1 cellular context compared by ENCODE assay signal in genomic region chr16:67013823-67014640, GRCh38.
TF ChIP-seq lines count a peak whose summit lies in the region.

No MANE protein-coding gene starts in this region.

TF ChIP-seq in K562, 482 proteins besides CTCF, POLR2A, EP300 and RAD21 (continued from another document and continues in another):
- TF ChIP-seq CTCFL (IDR thresholded peaks at IDR 0.05; ENCODE audit: borderline replicate concordance, insufficient read depth, low read depth, low read length, poor library complexity, severe bottlenecking) (no peak), RBBP5 (IDR thresholded peaks at IDR 0.05; ENCODE audit: borderline replicate concordance, insufficient read depth, low read length, poor library complexity, severe bottlenecking) (peak; percentile 67), CTBP1 (IDR thresholded peaks at IDR 0.05; ENCODE audit: borderline replicate concordance) (peak; percentile 77; the same call in 1 of the 2 replicates), PHTF2 (CRISPR knock-in tag; IDR thresholded peaks at IDR 0.05) (no peak), POLR3G (IDR thresholded peaks at IDR 0.05; ENCODE audit: extremely low read depth, insufficient read length, insufficient replicate concordance) (no peak), NCOA1 (IDR thresholded peaks at IDR 0.05; ENCODE audit: low read depth) (no peak), ZSCAN29 (IDR thresholded peaks at IDR 0.05) (no peak), SOX6 (IDR thresholded peaks at IDR 0.05) (peak; percentile 52; the same call in 1 of the 2 replicates), C11orf30 (IDR thresholded peaks at IDR 0.05; ENCODE audit: low read depth) (no peak), E2F1 (CRISPR knock-in tag; IDR thresholded peaks at IDR 0.05) (peak; percentile 66; the same call in 1 of the 2 replicates), UBTF (IDR thresholded peaks at IDR 0.05; ENCODE audit: borderline replicate concordance in 1 of 2, low read depth in 2 of 2, low read length in 2 of 2) (peak; percentile 85 to 96), IRF1 (CRISPR knock-in tag; IDR thresholded peaks at IDR 0.05; ENCODE audit: borderline replicate concordance) (no peak), GMEB1 (CRISPR knock-in tag; IDR thresholded peaks at IDR 0.05) (no peak), NFIC (IDR thresholded peaks at IDR 0.05) (peak; percentile 74), ZNF668 (CRISPR knock-in tag; IDR thresholded peaks at IDR 0.05) (no peak), ELK1 (CRISPR knock-in tag; IDR thresholded peaks at IDR 0.05) (no peak), NCOA6 (IDR thresholded peaks at IDR 0.05) (peak; percentile 77), SMAD4 (CRISPR knock-in tag; conservative IDR thresholded peaks at IDR 0.05) (peak; percentile 89), HNRNPL (IDR thresholded peaks at IDR 0.05; ENCODE audit: low read depth, low read length) (peak; percentile 59; the same call in 1 of the 2 replicates), E2F6 (IDR thresholded peaks at IDR 0.05; ENCODE audit: borderline replicate concordance in 1 of 2, extremely low read depth in 1 of 2, insufficient read depth in 1 of 2, insufficient read length in 1 of 2, low read depth in 1 of 2, low read length in 1 of 2, poor library complexity in 1 of 2, severe bottlenecking in 1 of 2) (peak; percentile 21 to 89), WHSC1 (IDR thresholded peaks at IDR 0.05; ENCODE audit: low read length) (no peak), NONO (IDR thresholded peaks at IDR 0.05; ENCODE audit: low read depth in 2 of 2, low read length in 1 of 2) (peak; percentile 54 to 68; a peak in 2 of 4 replicates), MTA3 (IDR thresholded peaks at IDR 0.05; ENCODE audit: borderline replicate concordance) (peak; percentile 64; the same call in 1 of the 2 replicates), HSF4 (CRISPR knock-in tag; IDR thresholded peaks at IDR 0.05; ENCODE audit: borderline replicate concordance) (no peak), ZFPM2 (CRISPR knock-in tag; IDR thresholded peaks at IDR 0.05) (no peak), HDAC1 (IDR thresholded peaks at IDR 0.05) (no peak), ZNF76 (CRISPR knock-in tag; IDR thresholded peaks at IDR 0.05; ENCODE audit: borderline replicate concordance) (no peak), ZNF79 (CRISPR knock-in tag; IDR thresholded peaks at IDR 0.05; ENCODE audit: low read depth) (no peak), CCNT2 (IDR thresholded peaks at IDR 0.05; ENCODE audit: borderline replicate concordance, extremely low read depth, insufficient read length, low read depth, low read length) (peak; percentile 85), ETV5 (CRISPR knock-in tag; IDR thresholded peaks at IDR 0.05; ENCODE audit: low read depth) (no peak), ARID3A (IDR thresholded peaks at IDR 0.05; ENCODE audit: borderline replicate concordance, low read depth, low read length) (no peak), ZNF12 (CRISPR knock-in tag; IDR thresholded peaks at IDR 0.05) (no peak), ZNF311 (CRISPR knock-in tag; IDR thresholded peaks at IDR 0.05) (no peak), CBX1 (IDR thresholded peaks at IDR 0.05; ENCODE audit: low read depth) (peak; percentile 66; the same call in 1 of the 2 replicates), ZC3H11A (IDR thresholded peaks at IDR 0.05; ENCODE audit: low read depth, low read length) (0 out of 2 replicates have a peak, but pooled peaks have one; percentile 50), PML (IDR thresholded peaks at IDR 0.05; ENCODE audit: low read length) (no peak), ZNF24 (IDR thresholded peaks at IDR 0.05) (0 out of 2 replicates have a peak, but pooled peaks have one; percentile 10), EGR1 (conservative IDR thresholded peaks at IDR 0.05) (peak; percentile 82), ZBTB33 (CRISPR knock-in tag; IDR thresholded peaks at IDR 0.05) (peak; percentile 75), ATF7 (IDR thresholded peaks at IDR 0.05) (peak; percentile 49), ZNF280B (CRISPR knock-in tag; IDR thresholded peaks at IDR 0.05) (no peak), LCOR (CRISPR knock-in tag; IDR thresholded peaks at IDR 0.05) (no peak), SFPQ (IDR thresholded peaks at IDR 0.05; ENCODE audit: low read depth, low read length) (no peak)
